20 cellular contexts compared by ENCODE assay signal in genomic region chr21:18164933-18165332, GRCh38.
DNase-seq lines count a peak whose midpoint lies in the region; FAIRE-seq and TF ChIP-seq lines count a peak whose summit lies in the region.
"Had no signal": no experiment of that assay in that cellular context is flagged by ENCODE, and none has a peak within 500 bp of the region (broad histone marks: within the 10 kb centered on the region; RNA-seq: fewer than 3 reads in every experiment).

No MANE protein-coding gene starts in this region.

- intact Hi-C loops in MCF 10A (cut with micrococcal nuclease) (loop anchor here (2.0 to 10.0 kb wide), 2 partner anchors 100 to 240 kb away; no protein-coding TSS in a partner anchor), breast epithelium (cut with DNase I; ENCODE audit: low total_unique reads) (no loop called here)

- TF ChIP-seq POLR2A in breast epithelium (IDR thresholded peaks at IDR 0.05), result no peak

- no peak for FAIRE-seq in bronchial epithelial cell (lab: Jason Lieb, UNC)
- FAIRE-seq: RCC 7860 had no signal

- H3K4me3 ChIP-seq in breast epithelium (no peak overlapping the region), bronchial epithelial cell (ENCODE audit: low read depth, low read length) (no peak overlapping the region)
- H3K4me3 ChIP-seq: lung, thoracic aorta had no signal

- no TSS peak for BruUV-seq in MCF 10A (replicated peaks; lab: Mats Ljungman, UMichigan)

- POLR2A ChIA-PET in MCF 10A (lab: Yijun Ruan, JAX), result interaction anchor here (1.1 to 1.3 kb wide), 2 partner anchors 12 to 18 kb away, joined by 4 read pairs; no protein-coding TSS in a partner anchor

- CTCF ChIA-PET in MCF 10A (lab: Yijun Ruan, JAX), result interaction anchor here (0.5 to 2.0 kb wide), 20 partner anchors 9 to 239 kb away, joined by 3 to 8 read pairs (median 3); no protein-coding TSS in a partner anchor

- H3K9me3 Mint-ChIP-seq in MCF 10A (ENCODE audit: unreplicated experiment), result peaks cover 2% of the 10 kb centered on the region
- H3K9me3 Mint-ChIP-seq: activated naive CD8-positive, alpha-beta T cell treated with anti-CD3 and anti-CD28 coated beads, Interleukin-2, amount 10 ng/mL, durations not matched to agents 7 days and 5 days; activated T-cell treated with anti-CD3 and anti-CD28 coated beads, Interleukin-2, amount 50 U/mL, for 4 hours; nephron had no signal

- H3K4me3 Mint-ChIP-seq in MCF 10A (ENCODE audit: unreplicated experiment), result no peak overlapping the region
- H3K4me3 Mint-ChIP-seq: activated naive CD8-positive, alpha-beta T cell treated with anti-CD3 and anti-CD28 coated beads, Interleukin-2, amount 10 ng/mL, durations not matched to agents 7 days and 5 days; activated T-cell treated with anti-CD3 and anti-CD28 coated beads, Interleukin-2, amount 50 U/mL, for 4 hours; nephron had no signal

- no peak overlapping the region for H3K27ac Mint-ChIP-seq in MCF 10A (ENCODE audit: low read depth, unreplicated experiment)
- H3K27ac Mint-ChIP-seq: activated naive CD8-positive, alpha-beta T cell treated with anti-CD3 and anti-CD28 coated beads, Interleukin-2, amount 10 ng/mL, durations not matched to agents 7 days and 5 days; nephron had no signal

- no peaks in the 10 kb centered on the region for H3K4me1 ChIP-seq in breast epithelium
- H3K4me1 ChIP-seq: Caco-2 had no signal

- TF ChIP-seq CTCF in MCF 10A (IDR thresholded peaks at IDR 0.05; ENCODE audit: unreplicated experiment) (peak; percentile 37), breast epithelium (IDR thresholded peaks at IDR 0.05) (no peak), bronchial epithelial cell (IDR thresholded peaks at IDR 0.05; ENCODE audit: insufficient read depth, low read length, severe bottlenecking) (no peak)

- H3K27me3 ChIP-seq in breast epithelium, result no peaks in the 10 kb centered on the region
- H3K27me3 ChIP-seq in bronchial epithelial cell (ENCODE audit: control insufficient read depth, insufficient read depth, low read length), result no peaks in the 10 kb centered on the region

- no peaks in the 10 kb centered on the region for H3K36me3 ChIP-seq in breast epithelium
- no peaks in the 10 kb centered on the region for H3K36me3 ChIP-seq in bronchial epithelial cell (ENCODE audit: control insufficient read depth, insufficient read depth, low read length)
- H3K36me3 ChIP-seq: thoracic aorta had no signal

- no peaks in the 10 kb centered on the region for H3K27me3 Mint-ChIP-seq in MCF 10A (ENCODE audit: insufficient read depth, unreplicated experiment)

- H3K4me1 Mint-ChIP-seq in MCF 10A (ENCODE audit: insufficient read depth, unreplicated experiment), result peaks cover 6% of the 10 kb centered on the region
- H3K4me1 Mint-ChIP-seq: nephron had no signal

- peak; percentile 84 for DNase-seq in MCF 10A (ENCODE audit: unreplicated experiment)
- no peak for DNase-seq in breast epithelium (ENCODE audit: low spot score in 2 of 2)
- peak; percentile 27 for DNase-seq in NCI-H460 (ENCODE audit: extremely low read depth, low read depth)
- peak; percentile 18 for DNase-seq in bronchial epithelial cell (ENCODE audit: low read depth)
- peak; percentile 35 for DNase-seq in superior temporal gyrus (ENCODE audit: extremely low spot score)
- no peak for DNase-seq in GM03348 (ENCODE audit: low spot score)
- no peak for DNase-seq in putamen (ENCODE audit: low spot score)
- DNase-seq in NCI-H2196 (lab: John Stamatoyannopoulos, UW; ENCODE audit: unreplicated experiment), result no peak
- DNase-seq: activated naive CD8-positive, alpha-beta T cell treated with anti-CD3 and anti-CD28 coated beads, Interleukin-2, amount 10 ng/mL, durations not matched to agents 7 days and 5 days; activated T-cell treated with anti-CD3 and anti-CD28 coated beads, Interleukin-2, amount 50 U/mL, for 4 hours; Caco-2; effector CD8-positive, alpha-beta T cell; NCI-H1092; NCI-H345; stimulated activated CD4-positive, alpha-beta T cell treated with anti-CD3 and anti-CD28 coated beads, Interleukin-1b, Interleukin-23, amount 100 ng/mL, for 48 hours; T-helper 9 cell had no signal

- no peaks in the 10 kb centered on the region for H3K9me3 ChIP-seq in breast epithelium
- H3K9me3 ChIP-seq: Caco-2, thoracic aorta had no signal

- H3K36me3 Mint-ChIP-seq in MCF 10A (ENCODE audit: insufficient read depth, unreplicated experiment), result no peaks in the 10 kb centered on the region
- H3K36me3 Mint-ChIP-seq: activated naive CD8-positive, alpha-beta T cell treated with anti-CD3 and anti-CD28 coated beads, Interleukin-2, amount 10 ng/mL, durations not matched to agents 7 days and 5 days had no signal

- no peak overlapping the region for H3K27ac ChIP-seq in breast epithelium
- H3K27ac ChIP-seq: thoracic aorta had no signal

Comparison
In these comparisons a context has a peak if more than half of its experiments do, and no peak if none do; other contexts are left out.
1. DNase-seq: peak in MCF 10A (single experiment), NCI-H460 (single experiment), bronchial epithelial cell (single experiment) and superior temporal gyrus (single experiment); none in breast epithelium (0 of 2), GM03348 (single experiment), putamen (single experiment) and NCI-H2196 (single experiment).